ENCODE assay signal across 12 cellular contexts in the genomic region with DNA sequence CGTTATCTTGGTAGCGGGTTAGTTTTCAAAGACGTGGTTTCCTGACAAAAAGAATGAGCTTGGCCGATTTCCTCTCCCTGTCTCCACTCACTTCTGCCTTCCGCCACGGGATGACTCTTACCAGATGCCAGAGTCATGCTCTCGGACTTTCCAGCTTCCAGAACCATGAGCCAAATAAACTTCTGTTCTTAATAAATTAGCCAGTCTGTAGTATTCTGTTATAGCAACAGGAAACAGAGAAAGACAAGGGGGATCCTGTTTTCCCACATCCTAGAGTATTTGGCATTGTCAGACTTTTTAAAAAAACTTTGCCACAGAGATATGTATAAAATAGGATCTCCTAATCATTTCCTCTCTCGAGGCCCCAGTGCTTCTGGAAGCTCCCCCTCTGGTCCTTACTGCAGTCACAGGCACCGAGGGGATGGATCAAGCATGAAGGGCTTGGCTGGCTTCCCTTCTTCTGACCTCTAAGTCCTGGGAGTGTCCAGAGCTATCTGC.
DNase-seq lines count a peak whose midpoint lies in the region; ATAC-seq and TF ChIP-seq lines count a peak whose summit lies in the region.
"Had no signal": no experiment of that assay in that cellular context is flagged by ENCODE, and none has a peak within 500 bp of the region (broad histone marks: within the 10 kb centered on the region; RNA-seq: fewer than 3 reads in every experiment).

No MANE protein-coding gene starts in this region.

- no peak for TF ChIP-seq POLR2A in breast epithelium (IDR thresholded peaks at IDR 0.05)

- no peaks in the 10 kb centered on the region for H3K36me3 Mint-ChIP-seq in MCF 10A (ENCODE audit: insufficient read depth, unreplicated experiment)
- H3K36me3 Mint-ChIP-seq: WTC11 had no signal

- ATAC-seq in HG03159 (IDR thresholded peaks at IDR 0.05; ENCODE audit: unreplicated experiment), result no peak
- ATAC-seq: WTC11 had no signal

- peak overlapping the region; percentile 94 to 97 for H3K27ac ChIP-seq in breast epithelium
- H3K27ac ChIP-seq: 22Rv1 had no signal

- TF ChIP-seq CTCF in breast epithelium (IDR thresholded peaks at IDR 0.05) (no peak), MCF 10A (IDR thresholded peaks at IDR 0.05; ENCODE audit: unreplicated experiment) (no peak)

- peaks cover 8% of the 10 kb centered on the region for H3K9me3 Mint-ChIP-seq in MCF 10A (ENCODE audit: unreplicated experiment)
- H3K9me3 Mint-ChIP-seq: WTC11 had no signal

- H3K4me1 ChIP-seq in breast epithelium, result peaks cover 0 to 11% of the 10 kb centered on the region in 2 donors

- POLR2A ChIA-PET in MCF 10A (lab: Yijun Ruan, JAX), result interaction anchor here (0.5 to 1.2 kb wide), 6 partner anchors 17 to 1774 kb away, joined by 3 to 5 read pairs (median 3); partner anchors contain the start of gene RIN2

- no peaks in the 10 kb centered on the region for H3K36me3 ChIP-seq in breast epithelium

- no peak overlapping the region for H3K4me3 Mint-ChIP-seq in MCF 10A (ENCODE audit: unreplicated experiment)
- H3K4me3 Mint-ChIP-seq: WTC11 had no signal

- intact Hi-C loops in breast epithelium (cut with DNase I; ENCODE audit: low total_unique reads), result no loop called here
- intact Hi-C loops in MCF 10A (cut with micrococcal nuclease), result no loop called here

- H3K9me3 ChIP-seq in breast epithelium, result no peaks in the 10 kb centered on the region

- no peaks in the 10 kb centered on the region for H3K27me3 ChIP-seq in breast epithelium

- BruUV-seq in MCF 10A (replicated peaks; lab: Mats Ljungman, UMichigan), result no TSS peak

- H3K4me3 ChIP-seq in breast epithelium, result peak overlapping the region in 1 of 3 donors; percentile 10

- H3K27ac Mint-ChIP-seq in MCF 10A (ENCODE audit: low read depth, unreplicated experiment), result no peak overlapping the region
- H3K27ac Mint-ChIP-seq: WTC11 had no signal

- no peaks in the 10 kb centered on the region for H3K27me3 Mint-ChIP-seq in MCF 10A (ENCODE audit: insufficient read depth, unreplicated experiment)

- DNase-seq in breast epithelium (ENCODE audit: low spot score in 2 of 2) (no peak), MCF 10A (ENCODE audit: unreplicated experiment) (no peak), fibroblast of the conjunctiva (ENCODE audit: low read depth) (peak; percentile 66), myocyte (ENCODE audit: low read depth) (peak; percentile 40), SIG-M5 treated with dmso at 0.1 percent for 504 hours (lab: John Stamatoyannopoulos, UW; ENCODE audit: unreplicated experiment) (no peak), DMS 273 (lab: John Stamatoyannopoulos, UW; ENCODE audit: unreplicated experiment) (no peak)
- DNase-seq in stimulated activated CD8-positive, alpha-beta memory T cell treated with anti-CD3 and anti-CD28 coated beads, Interleukin-4, amount 100 ng/mL, for 48 hours, result no peak
- DNase-seq: activated gamma-delta T cell treated with Interleukin-2 at 50 U/mL for 16 hours, Karpas-422 had no signal

- peaks cover 35% of the 10 kb centered on the region for H3K4me1 Mint-ChIP-seq in MCF 10A (ENCODE audit: insufficient read depth, unreplicated experiment)

- CTCF ChIA-PET in MCF 10A (lab: Yijun Ruan, JAX), result interaction anchor here (0.7 to 1.9 kb wide), 7 partner anchors 11 to 244 kb away, joined by 3 to 8 read pairs (median 4); no protein-coding TSS in a partner anchor

Comparison
In these comparisons a context has a peak if more than half of its experiments do, and no peak if none do; other contexts are left out.
1. DNase-seq: peak in fibroblast of the conjunctiva (single experiment) and myocyte (single experiment); none in breast epithelium (0 of 2), MCF 10A (single experiment), SIG-M5 treated with dmso at 0.1 percent for 504 hours (single experiment), stimulated activated CD8-positive, alpha-beta memory T cell treated with anti-CD3 and anti-CD28 coated beads, Interleukin-4, amount 100 ng/mL, for 48 hours (single experiment) and DMS 273 (single experiment).